Comparison of ENCODE assay signal across 14 cellular contexts in genomic region chr17:45200701-45201100, GRCh38. TPM values are rescaled to one million over a fixed set of nuclear protein-coding genes. Genes with fewer than 3 reads are reported as not detected.
A peak's percentile ranks its signal among the peaks of the same experiment; 100 is the strongest.
DNase-seq lines count a peak whose midpoint lies in the region; ATAC-seq, FAIRE-seq and TF ChIP-seq lines count a peak whose summit lies in the region.
"Had no signal": no experiment of that assay in that cellular context is flagged by ENCODE, and none has a peak within 500 bp of the region (broad histone marks: within the 10 kb centered on the region; RNA-seq: fewer than 3 reads in every experiment).

No MANE protein-coding gene starts in this region.

- 40 to 57% (median 51%) methylated on average over 9 of the region's 9 CpGs for WGBS in psoas muscle, 3 donors

- H3K27me3 ChIP-seq in SJCRH30 (no peaks in the 10 kb centered on the region), psoas muscle (ENCODE audit: insufficient read depth in 3 of 3, low read length in 2 of 3) (no peaks in the 10 kb centered on the region)

- H3K27ac ChIP-seq in SJCRH30 (no peak overlapping the region), psoas muscle (no peak overlapping the region)
- H3K27ac ChIP-seq: C4-2B, prostate gland had no signal

- H3K4me3 ChIP-seq in SJCRH30 = no peak overlapping the region
- no peak overlapping the region for H3K4me3 ChIP-seq in fibroblast of the aortic adventitia (ENCODE audit: low read depth, low read length)
- no peak overlapping the region for H3K4me3 ChIP-seq in psoas muscle
- H3K4me3 ChIP-seq: prostate gland had no signal

- peaks cover 17% of the 10 kb centered on the region for H3K4me1 ChIP-seq in SJCRH30
- peaks cover 4% of the 10 kb centered on the region for H3K4me1 ChIP-seq in psoas muscle
- H3K4me1 ChIP-seq: prostate gland had no signal

- TF ChIP-seq CTCF in fibroblast of the aortic adventitia (IDR thresholded peaks at IDR 0.05; ENCODE audit: insufficient read depth, low read length) (peak; percentile 6), psoas muscle (IDR thresholded peaks at IDR 0.05) (no peak)

- no peak for FAIRE-seq in HTR-8/SVneo (lab: Jason Lieb, UNC)

- ATAC-seq in psoas muscle = peak in 3 of 4 donors; percentile 25 to 37 (median 33)
- no peak for ATAC-seq in HG03378 (IDR thresholded peaks at IDR 0.05; ENCODE audit: unreplicated experiment)
- no peak for ATAC-seq in GM19467 (IDR thresholded peaks at IDR 0.05; ENCODE audit: unreplicated experiment)
- ATAC-seq: stimulated activated naive CD8-positive, alpha-beta T cell treated with anti-CD3 and anti-CD28 coated beads, Interleukin-15, amount 100 ng/mL, for 72 hours had no signal

- no peaks in the 10 kb centered on the region for H3K36me3 ChIP-seq in SJCRH30
- H3K36me3 ChIP-seq in psoas muscle (ENCODE audit: insufficient read depth in 1 of 2, low read depth in 1 of 2) = no peaks in the 10 kb centered on the region
- H3K36me3 ChIP-seq: prostate gland had no signal

- 0 out of 2 replicates have a peak, but pooled peaks cover 2% of the 10 kb centered on the region for H3K9me3 ChIP-seq in SJCRH30 (replicated peaks)
- no peaks in the 10 kb centered on the region for H3K9me3 ChIP-seq in psoas muscle
- H3K9me3 ChIP-seq: prostate gland had no signal

- DNase-seq in KBM-7 = peak; percentile 50
- DNase-seq in SJCRH30 = peak; percentile 45 to 65
- peak; percentile 16 for DNase-seq in fibroblast of the aortic adventitia (ENCODE audit: low read depth)
- DNase-seq in psoas muscle = peak; percentile 61 to 80
- no peak for DNase-seq in NCI-H1930 (lab: John Stamatoyannopoulos, UW)
- no peak for DNase-seq in HTR-8/SVneo (ENCODE audit: insufficient read length, low spot score)
- DNase-seq: NCI-H1092 treated with DMSO at 0.1 percent for 48 hours; NCI-H524 treated with DMSO at 0.1 percent for 48 hours; stimulated activated CD4-positive, alpha-beta T cell treated with anti-CD3 and anti-CD28 coated beads, Interleukin-4, amount 100 ng/mL, for 24 hours; stimulated activated naive CD8-positive, alpha-beta T cell treated with anti-CD3 and anti-CD28 coated beads, Interleukin-15, amount 100 ng/mL, for 72 hours had no signal

- intact Hi-C loops in psoas muscle (cut with DNase I) = loop anchor here in 1 of 2 donors (10.0 kb wide), 1 partner anchor 156 kb away; no protein-coding TSS in a partner anchor

- in situ Hi-C loops in KBM-7 (cut with MboI; ENCODE audit: low pct_unique_long_range_greater_than_20kb, low sequenced_read_pairs) = no loop called here

RNA-seq across cellular contexts. Expression of gene FMNL1, which starts 21.0 kb away (rescaled TPM):
- total RNA-seq in SJCRH30 (2014; rRNA removed; shearing (Covaris generic)) = 0.91 and 1.1 TPM in 2 replicates
- total RNA-seq in fibroblast of the aortic adventitia (ENCODE audit: low replicate concordance) = 0.81 and 0.90 TPM in 2 replicates
- 1 to 10 TPM; 5.4 to 6.5 (median 6.0) TPM for total RNA-seq in psoas muscle
- 1 to 10 TPM; 1.8 to 2.4 (median 2.3) TPM for polyA plus RNA-seq in psoas muscle

RNA-seq across cellular contexts. Expression of gene HEXIM2, which starts 39.0 kb away (rescaled TPM):
- 6.2 and 6.3 TPM in 2 replicates for total RNA-seq in SJCRH30 (2014; rRNA removed; shearing (Covaris generic))
- total RNA-seq in fibroblast of the aortic adventitia (ENCODE audit: low replicate concordance) (6.1 and 37.7 TPM in 2 replicates), psoas muscle (10 to 100 TPM; 13.7 to 47.1 (median 33.4) TPM)
- polyA plus RNA-seq in psoas muscle = 10 to 100 TPM in 2 of 3 donors, 1 to 10 TPM in 1; 8.2 to 69.5 (median 62.7) TPM

RNA-seq across cellular contexts. Expression of gene HEXIM1, which starts 52.4 kb away (rescaled TPM):
- 9.7 and 10.5 TPM in 2 replicates for total RNA-seq in SJCRH30 (2014; rRNA removed; shearing (Covaris generic))
- total RNA-seq in fibroblast of the aortic adventitia (ENCODE audit: low replicate concordance) (9.2 and 10.0 TPM in 2 replicates), psoas muscle (10 to 100 TPM; 21.3 to 52.2 (median 31.5) TPM)
- polyA plus RNA-seq in psoas muscle = 100 to 1,000 TPM in 1 of 3 donors, 10 to 100 TPM in 1, 1 to 10 TPM in 1; 9.5 to 127 (median 22.0) TPM

Comparison
In these comparisons a context has a peak if more than half of its experiments do, and no peak if none do; other contexts are left out.
1. DNase-seq: peak in KBM-7 (single experiment), SJCRH30 (2 of 2), fibroblast of the aortic adventitia (single experiment) and psoas muscle (2 of 2); none in NCI-H1930 (0 of 2) and HTR-8/SVneo (single experiment).
2. ATAC-seq: peak in psoas muscle (3 of 4); none in HG03378 (single experiment) and GM19467 (single experiment).